Comparison of ENCODE assay signal across 1 cellular context in genomic region chr16:28375115-28375514, GRCh38. TPM values are rescaled to one million over a fixed set of nuclear protein-coding genes. Genes with fewer than 3 reads are reported as not detected.
"Had no signal": no experiment of that assay in that cellular context is flagged by ENCODE, and none has a peak within 500 bp of the region (broad histone marks: within the 10 kb centered on the region; RNA-seq: fewer than 3 reads in every experiment).

No MANE protein-coding gene starts in this region.

RNA-seq across cellular contexts. Expression of gene NPIPB6, which starts 11.8 kb away (rescaled TPM):
- total RNA-seq: skeletal muscle tissue had no signal
